Comparison of ENCODE assay signal across 3 cellular contexts in the genomic region with DNA sequence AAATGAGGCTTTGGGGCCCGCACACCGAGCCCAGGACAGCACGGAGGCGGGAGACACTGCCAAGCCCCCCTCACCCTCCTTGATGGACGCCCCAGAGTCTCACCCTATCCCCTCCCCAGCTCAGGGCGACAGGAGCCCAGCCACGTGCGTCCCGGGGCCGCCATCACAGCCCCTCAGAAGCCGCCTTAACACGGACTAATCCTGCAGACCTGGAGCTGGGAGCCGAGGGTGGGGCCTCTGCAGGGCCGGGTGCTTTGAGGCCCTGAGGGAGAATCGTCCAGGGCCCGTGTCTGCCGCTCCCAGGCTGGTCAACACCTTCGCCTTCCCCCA.
"Had no signal": no experiment of that assay in that cellular context is flagged by ENCODE, and none has a peak within 500 bp of the region (broad histone marks: within the 10 kb centered on the region; RNA-seq: fewer than 3 reads in every experiment).

No MANE protein-coding gene starts in this region.

- H3K4me3 ChIP-seq: GM12878 had no signal

- DNase-seq: GDM1, GF-D8 had no signal

- ATAC-seq: GM12878 had no signal
